31 cellular contexts compared by ENCODE assay signal in the genomic region with DNA sequence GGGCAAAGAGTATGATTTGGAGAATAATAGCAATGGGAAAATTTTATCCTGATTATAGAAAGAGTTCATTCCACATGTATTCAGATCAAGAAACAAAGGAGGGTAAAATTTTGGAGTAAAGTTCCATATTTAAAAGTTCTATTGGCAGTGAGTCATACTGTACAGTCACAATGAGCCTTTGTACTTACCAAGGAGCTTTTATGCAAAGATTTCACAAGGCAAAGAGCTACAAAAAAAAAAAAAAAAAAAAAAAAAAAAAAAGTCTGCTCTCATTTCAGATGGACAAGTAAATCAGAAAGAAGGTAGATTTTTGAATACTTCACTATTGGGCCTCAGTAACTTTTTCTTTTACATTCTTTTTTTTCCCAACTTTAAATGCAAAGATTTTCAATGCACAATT.
A peak's percentile ranks its signal among the peaks of the same experiment; 100 is the strongest.
DNase-seq lines count a peak whose midpoint lies in the region; ATAC-seq and TF ChIP-seq lines count a peak whose summit lies in the region.
"Had no signal": no experiment of that assay in that cellular context is flagged by ENCODE, and none has a peak within 500 bp of the region (broad histone marks: within the 10 kb centered on the region; RNA-seq: fewer than 3 reads in every experiment).

No MANE protein-coding gene starts in this region.

- H3K27ac ChIP-seq in GM23248: no peak overlapping the region
- H3K27ac ChIP-seq in heart left ventricle: no peak overlapping the region
- no peak overlapping the region for H3K27ac ChIP-seq in esophagus squamous epithelium
- H3K27ac ChIP-seq: dorsolateral prefrontal cortex, left lung, pancreas, right atrium auricular region, spleen, stomach, vagina had no signal

- no peak overlapping the region for H3K4me2 ChIP-seq in GM23248 (ENCODE audit: unreplicated experiment)

- H3K9ac ChIP-seq in GM23248: no peak overlapping the region

- H3K4me1 ChIP-seq in GM23248 (ENCODE audit: insufficient read depth) (no peaks in the 10 kb centered on the region), heart left ventricle (no peaks in the 10 kb centered on the region), esophagus squamous epithelium (no peaks in the 10 kb centered on the region)
- H3K4me1 ChIP-seq: BE2C, left lung, pancreas, right atrium auricular region, spleen, stomach, vagina had no signal

- no peak overlapping the region for H3K27ac Mint-ChIP-seq in glutamatergic neuron (ENCODE audit: unreplicated experiment)
- H3K27ac Mint-ChIP-seq: CD8-positive, alpha-beta T cell; T-helper 17 cell had no signal

- in situ Hi-C loops in GM23248 (cut with MboI): no loop called here
- in situ Hi-C loops in SK-MEL-5 (cut with HindIII; ENCODE audit: low pct_unique_long_range_greater_than_20kb, low sequenced_read_pairs): no loop called here

- H3K36me3 ChIP-seq in GM23248 (ENCODE audit: low read depth): no peaks in the 10 kb centered on the region
- no peaks in the 10 kb centered on the region for H3K36me3 ChIP-seq in heart left ventricle
- no peaks in the 10 kb centered on the region for H3K36me3 ChIP-seq in esophagus squamous epithelium
- H3K36me3 ChIP-seq: BE2C, left lung, pancreas, right atrium auricular region, spleen, stomach, vagina had no signal

- DNase-seq in GM23248 (peak; percentile 61), SK-MEL-5 (ENCODE audit: low read depth, low spot score) (peak; percentile 58), choroid plexus epithelial cell (ENCODE audit: low read depth) (peak; percentile 26), renal cortical epithelial cell (ENCODE audit: low read depth) (peak; percentile 1), heart left ventricle (no peak), esophagus squamous epithelium (lab: John Stamatoyannopoulos, UW) (no peak), glutamatergic neuron (no peak)
- DNase-seq: activated CD4-positive, alpha-beta T cell treated with anti-CD3 and anti-CD28 coated beads, Interleukin-2, amount 50 U/mL, for 48 hours; activated CD4-positive, CD25-positive, alpha-beta regulatory T cell treated with anti-CD3 and anti-CD28 coated beads, Interleukin-2, amount 50 U/mL, for 72 hours; activated T-cell treated with anti-CD3 and anti-CD28 coated beads, Interleukin-2, amount 50 U/mL, for 48 hours; BE2C; CD8-positive, alpha-beta T cell; cerebellar nuclear complex; DMS 273 treated with DMSO at 0.1 percent for 48 hours; dorsolateral prefrontal cortex; islet precursor cell; left lung; mesenchymal stem cell; MM.1S; NCI-H1105 treated with DMSO at 0.1 percent for 48 hours; NCI-H1930; NCI-H2171 treated with DMSO at 0.1 percent for 48 hours; NCI-H510A treated with DMSO at 0.1 percent for 48 hours; pancreas; spleen; stomach; T-helper 17 cell had no signal

- H2AFZ ChIP-seq in GM23248: no peak overlapping the region

- no peak overlapping the region for H3K4me3 Mint-ChIP-seq in glutamatergic neuron (ENCODE audit: unreplicated experiment)
- H3K4me3 Mint-ChIP-seq: CD8-positive, alpha-beta T cell; T-helper 17 cell had no signal

- no peaks in the 10 kb centered on the region for H3K27me3 ChIP-seq in GM23248 (replicated peaks; ENCODE audit: insufficient read depth)
- H3K27me3 ChIP-seq in heart left ventricle: no peaks in the 10 kb centered on the region
- no peaks in the 10 kb centered on the region for H3K27me3 ChIP-seq in esophagus squamous epithelium
- H3K27me3 ChIP-seq: BE2C, dorsolateral prefrontal cortex, left lung, pancreas, right atrium auricular region, spleen, stomach, vagina had no signal

- no peaks in the 10 kb centered on the region for H4K20me1 ChIP-seq in GM23248 (ENCODE audit: insufficient read depth)

- H3K36me3 Mint-ChIP-seq in glutamatergic neuron (ENCODE audit: unreplicated experiment): no peaks in the 10 kb centered on the region
- H3K36me3 Mint-ChIP-seq: CD8-positive, alpha-beta T cell had no signal

- H3F3A ChIP-seq in GM23248 (ENCODE audit: insufficient read depth): no peaks in the 10 kb centered on the region

- H3K9me2 ChIP-seq in GM23248 (ENCODE audit: insufficient read depth): no peaks in the 10 kb centered on the region

- H3K9me3 Mint-ChIP-seq in glutamatergic neuron (ENCODE audit: unreplicated experiment): no peaks in the 10 kb centered on the region

- TF ChIP-seq CTCF in choroid plexus epithelial cell (conservative IDR thresholded peaks at IDR 0.05; ENCODE audit: low read depth, low read length) (no peak), heart left ventricle (IDR thresholded peaks at IDR 0.05) (no peak), esophagus squamous epithelium (IDR thresholded peaks at IDR 0.05) (no peak), glutamatergic neuron (IDR thresholded peaks at IDR 0.05; ENCODE audit: partially characterized antibody, unreplicated experiment) (no peak)

- no peaks in the 10 kb centered on the region for H3K27me3 Mint-ChIP-seq in glutamatergic neuron (ENCODE audit: unreplicated experiment)
- H3K27me3 Mint-ChIP-seq: T-helper 17 cell had no signal

- H3K9me3 ChIP-seq in GM23248 (ENCODE audit: low read depth) (no peaks in the 10 kb centered on the region), heart left ventricle (no peaks in the 10 kb centered on the region), esophagus squamous epithelium (no peaks in the 10 kb centered on the region)
- H3K9me3 ChIP-seq: BE2C, left lung, pancreas, right atrium auricular region, spleen, stomach, vagina had no signal

- ATAC-seq in heart left ventricle (no peak), GM21381 (IDR thresholded peaks at IDR 0.05; ENCODE audit: unreplicated experiment) (no peak)
- ATAC-seq: CD8-positive, alpha-beta T cell; left lung; pancreas; SK-N-SH treated with all-trans-retinoic acid at 6 μM for 48 hours; T-helper 17 cell had no signal

- intact Hi-C loops in heart left ventricle (cut with DNase I): no loop called here
- intact Hi-C loops in esophagus squamous epithelium (cut with DNase I): no loop called here

- H3K79me2 ChIP-seq in GM23248 (ENCODE audit: insufficient read depth): no peaks in the 10 kb centered on the region

- TF ChIP-seq POLR2A in heart left ventricle (IDR thresholded peaks at IDR 0.05) (no peak), esophagus squamous epithelium (IDR thresholded peaks at IDR 0.05) (no peak)

- H3K4me1 Mint-ChIP-seq in glutamatergic neuron (ENCODE audit: low read depth, unreplicated experiment): no peaks in the 10 kb centered on the region
- H3K4me1 Mint-ChIP-seq: T-helper 17 cell had no signal

- H3K4me3 ChIP-seq in GM23248: no peak overlapping the region
- no peak overlapping the region for H3K4me3 ChIP-seq in choroid plexus epithelial cell (ENCODE audit: low read depth, low read length)
- H3K4me3 ChIP-seq in heart left ventricle: no peak overlapping the region
- H3K4me3 ChIP-seq in esophagus squamous epithelium: no peak overlapping the region
- H3K4me3 ChIP-seq: dorsolateral prefrontal cortex, left lung, pancreas, right atrium auricular region, spleen, stomach, vagina had no signal

Comparison
In these comparisons a context has a peak if more than half of its experiments do, and no peak if none do; other contexts are left out.
1. DNase-seq: peak in GM23248 (single experiment), SK-MEL-5 (single experiment), choroid plexus epithelial cell (single experiment) and renal cortical epithelial cell (single experiment); none in heart left ventricle (0 of 5), esophagus squamous epithelium (single experiment) and glutamatergic neuron (single experiment).